Comparison of ENCODE assay signal across 1 cellular context in the genomic region with DNA sequence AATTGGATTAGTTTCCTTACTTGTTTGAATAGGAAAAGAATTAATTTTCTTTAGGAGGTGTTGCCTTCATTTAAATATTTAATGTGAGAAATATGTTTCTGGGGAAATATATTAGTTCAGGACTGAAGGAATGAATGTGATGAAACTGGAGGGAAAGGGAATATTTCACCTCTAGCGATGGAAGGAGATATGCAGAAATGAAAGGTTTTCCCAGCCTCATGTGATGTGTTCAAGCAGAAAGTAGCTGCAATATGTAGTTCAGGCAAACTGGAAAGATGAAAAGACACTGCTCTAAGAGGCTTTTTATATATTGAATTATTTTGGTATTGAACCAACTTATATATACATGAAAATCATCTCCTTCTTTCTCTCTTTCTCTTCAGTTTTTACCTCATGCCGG.
TF ChIP-seq lines count a peak whose summit lies in the region.

No MANE protein-coding gene starts in this region.

TF ChIP-seq in GM23338, 12 proteins besides CTCF, POLR2A, EP300 and RAD21 (continued from another document):
- TF ChIP-seq, protein P1, sequence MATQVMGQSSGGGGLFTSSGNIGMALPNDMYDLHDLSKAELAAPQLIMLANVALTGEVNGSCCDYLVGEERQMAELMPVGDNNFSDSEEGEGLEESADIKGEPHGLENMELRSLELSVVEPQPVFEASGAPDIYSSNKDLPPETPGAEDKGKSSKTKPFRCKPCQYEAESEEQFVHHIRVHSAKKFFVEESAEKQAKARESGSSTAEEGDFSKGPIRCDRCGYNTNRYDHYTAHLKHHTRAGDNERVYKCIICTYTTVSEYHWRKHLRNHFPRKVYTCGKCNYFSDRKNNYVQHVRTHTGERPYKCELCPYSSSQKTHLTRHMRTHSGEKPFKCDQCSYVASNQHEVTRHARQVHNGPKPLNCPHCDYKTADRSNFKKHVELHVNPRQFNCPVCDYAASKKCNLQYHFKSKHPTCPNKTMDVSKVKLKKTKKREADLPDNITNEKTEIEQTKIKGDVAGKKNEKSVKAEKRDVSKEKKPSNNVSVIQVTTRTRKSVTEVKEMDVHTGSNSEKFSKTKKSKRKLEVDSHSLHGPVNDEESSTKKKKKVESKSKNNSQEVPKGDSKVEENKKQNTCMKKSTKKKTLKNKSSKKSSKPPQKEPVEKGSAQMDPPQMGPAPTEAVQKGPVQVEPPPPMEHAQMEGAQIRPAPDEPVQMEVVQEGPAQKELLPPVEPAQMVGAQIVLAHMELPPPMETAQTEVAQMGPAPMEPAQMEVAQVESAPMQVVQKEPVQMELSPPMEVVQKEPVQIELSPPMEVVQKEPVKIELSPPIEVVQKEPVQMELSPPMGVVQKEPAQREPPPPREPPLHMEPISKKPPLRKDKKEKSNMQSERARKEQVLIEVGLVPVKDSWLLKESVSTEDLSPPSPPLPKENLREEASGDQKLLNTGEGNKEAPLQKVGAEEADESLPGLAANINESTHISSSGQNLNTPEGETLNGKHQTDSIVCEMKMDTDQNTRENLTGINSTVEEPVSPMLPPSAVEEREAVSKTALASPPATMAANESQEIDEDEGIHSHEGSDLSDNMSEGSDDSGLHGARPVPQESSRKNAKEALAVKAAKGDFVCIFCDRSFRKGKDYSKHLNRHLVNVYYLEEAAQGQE (IDR thresholded peaks at IDR 0.05; ENCODE audit: unreplicated experiment), result no peak
- TF ChIP-seq EZH2 (IDR thresholded peaks at IDR 0.05; ENCODE audit: low read depth, unreplicated experiment) (no peak), ETS1 (IDR thresholded peaks at IDR 0.05) (no peak), CREB1 (CRISPR knock-in tag; IDR thresholded peaks at IDR 0.05; ENCODE audit: low read depth) (no peak), STAT1 (IDR thresholded peaks at IDR 0.05; ENCODE audit: unreplicated experiment) (no peak), EZH2phosphoT487 (IDR thresholded peaks at IDR 0.05; ENCODE audit: unreplicated experiment) (no peak)
TF ChIP-seq in GM23338: peak in this region for 0.
